9 cellular contexts compared by ENCODE assay signal in genomic region chr11:85854212-85854556, GRCh38. TPM values are rescaled to one million over a fixed set of nuclear protein-coding genes. Genes with fewer than 3 reads are reported as not detected.
DNase-seq lines count a peak whose midpoint lies in the region; ATAC-seq and TF ChIP-seq lines count a peak whose summit lies in the region.
"Had no signal": no experiment of that assay in that cellular context is flagged by ENCODE, and none has a peak within 500 bp of the region (broad histone marks: within the 10 kb centered on the region; RNA-seq: fewer than 3 reads in every experiment).

No MANE protein-coding gene starts in this region.

- no peaks in the 10 kb centered on the region for H3K9me3 Mint-ChIP-seq in naive thymus-derived CD8-positive, alpha-beta T cell

- H3K27me3 Mint-ChIP-seq in naive thymus-derived CD8-positive, alpha-beta T cell: peaks cover 0 to 7% (median 2%) of the 10 kb centered on the region in 5 donors

- H3K4me3 ChIP-seq in BE2C (ENCODE audit: low read depth, low read length): peak overlapping the region; percentile 63
- H3K4me3 ChIP-seq in MG63: peak overlapping the region; percentile 50
- H3K4me3 ChIP-seq in colonic mucosa: peak overlapping the region; percentile 44

- POLR2A ChIA-PET in naive thymus-derived CD8-positive, alpha-beta T cell (lab: Charles Lee): interaction anchor here (0.6 to 1.8 kb wide), 6 partner anchors 102 to 500 kb away, joined by 3 to 5 read pairs (median 3); partner anchors contain the start of gene TMEM126B

- peak overlapping the region; percentile 87 to 95 (median 91) for H3K4me3 Mint-ChIP-seq in naive thymus-derived CD8-positive, alpha-beta T cell

- DNase-seq in BE2C (no peak), MG63 (no peak), colonic mucosa (no peak), EL (no peak), NCI-H524 treated with DMSO at 0.1 percent for 48 hours (lab: John Stamatoyannopoulos, UW) (no peak)
- DNase-seq in naive thymus-derived CD8-positive, alpha-beta T cell: no peak
- no peak for DNase-seq in activated CD4-positive, alpha-beta T cell treated with anti-CD3 and anti-CD28 coated beads, Interleukin-2, amount 50 U/mL, for 4 hours

- peak overlapping the region; percentile 56 to 80 for H3K9ac ChIP-seq in colonic mucosa (ENCODE audit: low read depth in 2 of 2, low read length in 2 of 2)

- H3K4me1 Mint-ChIP-seq in naive thymus-derived CD8-positive, alpha-beta T cell: peaks cover 3 to 10% (median 9%) of the 10 kb centered on the region in 4 donors

- peak overlapping the region; percentile 85 to 98 (median 94) for H3K27ac Mint-ChIP-seq in naive thymus-derived CD8-positive, alpha-beta T cell

- no peaks in the 10 kb centered on the region for H3K9me3 ChIP-seq in BE2C
- peaks cover 4% of the 10 kb centered on the region; the same call in 1 of the 2 replicates for H3K9me3 ChIP-seq in MG63
- no peaks in the 10 kb centered on the region for H3K9me3 ChIP-seq in colonic mucosa

- intact Hi-C loops in colonic mucosa (cut with DNase I): loop anchor here (10.0 kb wide), 3 partner anchors 159 to 441 kb away; no protein-coding TSS in a partner anchor

- TF ChIP-seq CTCF in BE2C (IDR thresholded peaks at IDR 0.05; ENCODE audit: low read depth, low read length) (no peak), colonic mucosa (IDR thresholded peaks at IDR 0.05) (no peak)

- no peak for ATAC-seq in naive thymus-derived CD8-positive, alpha-beta T cell
- ATAC-seq in HG02884 (IDR thresholded peaks at IDR 0.05; ENCODE audit: unreplicated experiment): no peak

- peak overlapping the region; percentile 71 for H3K27ac ChIP-seq in colonic mucosa

- H3K36me3 Mint-ChIP-seq in naive thymus-derived CD8-positive, alpha-beta T cell: peaks cover 0 to 3% (median 0%) of the 10 kb centered on the region in 3 donors

- H3K36me3 ChIP-seq in BE2C: no peaks in the 10 kb centered on the region
- H3K36me3 ChIP-seq in MG63: no peaks in the 10 kb centered on the region
- no peaks in the 10 kb centered on the region for H3K36me3 ChIP-seq in colonic mucosa

- H3K4me1 ChIP-seq in BE2C (peaks cover 4% of the 10 kb centered on the region), colonic mucosa (no peaks in the 10 kb centered on the region)

- H3K27me3 ChIP-seq in BE2C: no peaks in the 10 kb centered on the region
- no peaks in the 10 kb centered on the region for H3K27me3 ChIP-seq in MG63
- no peaks in the 10 kb centered on the region for H3K27me3 ChIP-seq in colonic mucosa

RNA-seq across cellular contexts. Expression of gene CCDC83, which starts 1.0 kb away (rescaled TPM):
- not detected for polyA plus RNA-seq in BE2C (2012; ENCODE audit: insufficient read depth, insufficient read length, low read depth)
- total RNA-seq in MG63 (2014; rRNA removed; shearing (Covaris generic); ENCODE audit: low replicate concordance): not detected in 2 replicates
- not detected for total RNA-seq in colonic mucosa
- total RNA-seq in naive thymus-derived CD8-positive, alpha-beta T cell: not detected
- polyA plus RNA-seq in naive thymus-derived CD8-positive, alpha-beta T cell: not detected
- total RNA-seq: activated CD8-positive, alpha-beta memory T cell treated with anti-CD3 and anti-CD28 coated beads for 36 hours had no signal

RNA-seq across cellular contexts. Expression of gene SYTL2, which starts 43.2 kb away (rescaled TPM):
- 0.94 TPM for polyA plus RNA-seq in BE2C (2012; ENCODE audit: insufficient read depth, insufficient read length, low read depth)
- 17.3 and 37.4 TPM in 2 replicates for total RNA-seq in MG63 (2014; rRNA removed; shearing (Covaris generic); ENCODE audit: low replicate concordance)
- 100 to 1,000 TPM; 168 to 170 TPM for total RNA-seq in colonic mucosa
- 10 to 100 TPM; 26.0 to 32.7 TPM for total RNA-seq in naive thymus-derived CD8-positive, alpha-beta T cell
- 10 to 100 TPM; 11.8 to 27.9 (median 18.0) TPM for polyA plus RNA-seq in naive thymus-derived CD8-positive, alpha-beta T cell
